ENCODE assay signal across 8 cellular contexts in the genomic region with DNA sequence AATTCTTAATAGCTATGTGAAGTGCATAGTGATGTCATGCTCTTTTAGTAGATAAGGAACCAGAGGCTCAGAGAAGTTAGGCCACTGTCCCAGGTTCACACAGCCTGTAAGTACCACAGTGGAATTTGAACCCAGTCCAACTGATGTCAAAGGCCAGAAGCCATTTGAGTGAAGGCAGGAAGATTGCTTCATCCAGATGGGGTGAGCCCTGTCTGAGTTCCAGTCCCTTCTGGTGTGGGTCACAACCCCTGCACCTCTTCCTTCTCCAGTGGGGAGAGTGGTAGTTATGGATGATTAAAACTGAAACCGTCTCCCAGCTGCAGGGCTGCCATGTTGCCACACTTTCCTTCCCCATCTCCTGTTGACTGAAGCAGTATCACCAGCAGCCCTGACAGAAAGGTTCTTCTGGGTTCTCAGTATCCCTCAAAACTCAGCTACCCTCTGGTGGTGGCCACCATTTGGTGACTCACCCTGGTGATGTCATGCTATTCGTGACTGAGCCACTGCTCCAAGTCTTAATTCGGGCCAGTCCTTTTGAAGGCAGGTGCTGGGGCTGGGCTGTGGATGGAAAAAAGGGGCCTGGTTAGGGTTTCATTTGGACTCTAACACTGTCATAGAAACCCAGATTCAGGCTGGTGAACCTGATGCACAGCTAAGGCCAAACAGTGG. TPM values are rescaled to one million over a fixed set of nuclear protein-coding genes. Genes with fewer than 3 reads are reported as not detected.
DNase-seq lines count a peak whose midpoint lies in the region; ATAC-seq and TF ChIP-seq lines count a peak whose summit lies in the region.

No MANE protein-coding gene starts in this region.

- peak; percentile 10 to 33 for ATAC-seq in lower lobe of right lung

- TF ChIP-seq CTCF in brain (conservative IDR thresholded peaks at IDR 0.05) (no peak), lower lobe of right lung (IDR thresholded peaks at IDR 0.05) (no peak), GM13976 (IDR thresholded peaks at IDR 0.05; ENCODE audit: borderline replicate concordance, control extremely low read depth, extremely low read depth, insufficient read depth, missing control alignments) (no peak)

- peaks cover 0 to 3% (median 0%) of the 10 kb centered on the region in 5 experiments for H3K9me3 Mint-ChIP-seq in brain

- H3K27me3 ChIP-seq in lower lobe of right lung (ENCODE audit: low read depth) = no peaks in the 10 kb centered on the region
- H3K27me3 ChIP-seq in stomach smooth muscle (ENCODE audit: control insufficient read depth in 1 of 2, insufficient read depth in 2 of 2, low read length in 2 of 2) = no peaks in the 10 kb centered on the region

- peak overlapping the region; percentile 76 for H3K27ac ChIP-seq in lower lobe of right lung
- H3K27ac ChIP-seq in stomach smooth muscle (ENCODE audit: low read length) = peak overlapping the region; percentile 37

- DNase-seq in Daoy (ENCODE audit: low read depth) (peak; percentile 86), SIG-M5 treated with dmso at 0.1 percent for 504 hours (lab: John Stamatoyannopoulos, UW; ENCODE audit: unreplicated experiment) (peak; percentile 94), lower lobe of right lung (peak; percentile 71), cerebellar nuclear complex (lab: John Stamatoyannopoulos, UW) (no peak), KG1 (lab: John Stamatoyannopoulos, UW) (no peak), GM13976 (ENCODE audit: low spot score) (no peak)

- in situ Hi-C loops in GM13976 (cut with MboI; ENCODE audit: low sequenced_read_pairs, unreplicated experiment) = no loop called here

- H3K9me3 ChIP-seq in lower lobe of right lung = no peaks in the 10 kb centered on the region
- H3K9me3 ChIP-seq in stomach smooth muscle (ENCODE audit: control insufficient read depth in 2 of 2, low read length in 2 of 2) = no peaks in the 10 kb centered on the region

- peak overlapping the region; percentile 26 to 93 (median 55) for H3K27ac Mint-ChIP-seq in brain

- H3K4me1 Mint-ChIP-seq in brain = peaks cover 43% of the 10 kb centered on the region

- H3K4me1 ChIP-seq in lower lobe of right lung = peaks cover 57% of the 10 kb centered on the region
- H3K4me1 ChIP-seq in stomach smooth muscle (ENCODE audit: control insufficient read depth, insufficient read depth, low read length) = peaks cover 13% of the 10 kb centered on the region

- peaks cover 5% of the 10 kb centered on the region for H3K36me3 Mint-ChIP-seq in brain

- H3K4me3 ChIP-seq in lower lobe of right lung (no peak overlapping the region), stomach smooth muscle (ENCODE audit: low read length in 2 of 2) (no peak overlapping the region)

- no peaks in the 10 kb centered on the region for H3K36me3 ChIP-seq in lower lobe of right lung
- H3K36me3 ChIP-seq in stomach smooth muscle (ENCODE audit: control insufficient read depth in 2 of 2, insufficient read depth in 2 of 2, low read length in 2 of 2) = no peaks in the 10 kb centered on the region

- intact Hi-C loops in lower lobe of right lung (cut with DNase I) = no loop called here

- peak overlapping the region; percentile 49 to 91 (median 82) for H3K4me3 Mint-ChIP-seq in brain

- H3K27me3 Mint-ChIP-seq in brain = peaks cover 12% of the 10 kb centered on the region

- no peak overlapping the region for H3K9ac ChIP-seq in stomach smooth muscle (ENCODE audit: low read length in 2 of 2)

RNA-seq across cellular contexts. Expression of a gene that starts 1.5 kb away (rescaled TPM):
- total RNA-seq in Daoy (2014; rRNA removed; shearing (Covaris generic)) = not detected in 2 replicates
- polyA plus RNA-seq in brain (ENCODE audit: insufficient read depth, low read depth, low replicate concordance) = 0.53 TPM
- total RNA-seq in lower lobe of right lung = 5.7 TPM

RNA-seq across cellular contexts. Expression of a gene that starts 20.4 kb away (rescaled TPM):
- total RNA-seq in Daoy (2014; rRNA removed; shearing (Covaris generic)) = 19.5 and 30.1 TPM in 2 replicates
- 213 TPM for polyA plus RNA-seq in brain (ENCODE audit: insufficient read depth, low read depth, low replicate concordance)
- total RNA-seq in lower lobe of right lung = 41.2 TPM

RNA-seq across cellular contexts. Expression of a gene that starts 32.2 kb away (rescaled TPM):
- 4.9 and 8.1 TPM in 2 replicates for total RNA-seq in Daoy (2014; rRNA removed; shearing (Covaris generic))
- 25.6 TPM for polyA plus RNA-seq in brain (ENCODE audit: insufficient read depth, low read depth, low replicate concordance)
- total RNA-seq in lower lobe of right lung = 16.6 TPM

RNA-seq across cellular contexts. Expression of a gene that starts 34.2 kb away (rescaled TPM):
- 0.29 TPM in 1 of 2 replicates, not detected in the other for total RNA-seq in Daoy (2014; rRNA removed; shearing (Covaris generic))
- 104 TPM for polyA plus RNA-seq in brain (ENCODE audit: insufficient read depth, low read depth, low replicate concordance)
- 5.3 TPM for total RNA-seq in lower lobe of right lung

RNA-seq across cellular contexts. Expression of a gene that starts 49.7 kb away (rescaled TPM):
- total RNA-seq in Daoy (2014; rRNA removed; shearing (Covaris generic)) = 77.7 and 79.4 TPM in 2 replicates
- polyA plus RNA-seq in brain (ENCODE audit: insufficient read depth, low read depth, low replicate concordance) = 195 TPM
- 88.0 TPM for total RNA-seq in lower lobe of right lung

Comparison
In these comparisons a context has a peak if more than half of its experiments do, and no peak if none do; other contexts are left out.
1. DNase-seq: peak in Daoy (single experiment), SIG-M5 treated with dmso at 0.1 percent for 504 hours (single experiment) and lower lobe of right lung (single experiment); none in cerebellar nuclear complex (0 of 2), KG1 (single experiment) and GM13976 (single experiment).